23 cellular contexts compared by ENCODE assay signal in genomic region chr17:55830699-55831098, GRCh38.
DNase-seq lines count a peak whose midpoint lies in the region; ATAC-seq and TF ChIP-seq lines count a peak whose summit lies in the region.
"Had no signal": no experiment of that assay in that cellular context is flagged by ENCODE, and none has a peak within 500 bp of the region (broad histone marks: within the 10 kb centered on the region; RNA-seq: fewer than 3 reads in every experiment).

No MANE protein-coding gene starts in this region.

- 82 to 87% methylated on average over 5 of the region's 5 CpGs for WGBS in heart right ventricle, 2 donors

- ATAC-seq in heart right ventricle = no peak
- ATAC-seq in GM21717 (IDR thresholded peaks at IDR 0.05; ENCODE audit: unreplicated experiment) = no peak
- ATAC-seq: Panc1 had no signal

- H3K27ac Mint-ChIP-seq in brain (peak overlapping the region in 4 of 5 experiments; percentile 9 to 68 (median 48)), HFFc6 (no peak overlapping the region)
- H3K27ac Mint-ChIP-seq: CD4-positive, alpha-beta memory T cell; IgD-negative memory B cell had no signal

- no peaks in the 10 kb centered on the region for H3K36me3 Mint-ChIP-seq in brain
- H3K36me3 Mint-ChIP-seq in HFFc6 (ENCODE audit: low read depth) = no peaks in the 10 kb centered on the region
- H3K36me3 Mint-ChIP-seq: CD4-positive, alpha-beta memory T cell; IgD-negative memory B cell had no signal

- no peaks in the 10 kb centered on the region for H3K9me3 ChIP-seq in BE2C
- no peaks in the 10 kb centered on the region for H3K9me3 ChIP-seq in heart right ventricle
- H3K9me3 ChIP-seq: BLaER1 treated with 17β-estradiol and CSF1 and Interleukin-3, amounts not matched to agents 10 nM and 100 nM; Caco-2; SJSA1 had no signal

- intact Hi-C loops in heart right ventricle (cut with DNase I) = no loop called here

- H3K4me3 ChIP-seq in BE2C (ENCODE audit: low read depth, low read length) = peak overlapping the region; percentile 15; the same call in 1 of the 2 replicates
- H3K4me3 ChIP-seq in heart right ventricle = no peak overlapping the region
- H3K4me3 ChIP-seq: BLaER1 treated with 17β-estradiol and CSF1 and Interleukin-3, amounts not matched to agents 10 nM and 100 nM; SJSA1 had no signal

- no peaks in the 10 kb centered on the region for H3K9me3 Mint-ChIP-seq in brain
- H3K9me3 Mint-ChIP-seq in HFFc6 = no peaks in the 10 kb centered on the region
- H3K9me3 Mint-ChIP-seq: IgD-negative memory B cell had no signal

- no peak overlapping the region for H3K27ac ChIP-seq in heart right ventricle
- H3K27ac ChIP-seq: 22Rv1; BLaER1 treated with 17β-estradiol and CSF1 and Interleukin-3, amounts not matched to agents 10 nM and 100 nM; SJSA1 had no signal

- peak; percentile 44 for DNase-seq in DMS 273 (lab: John Stamatoyannopoulos, UW; ENCODE audit: unreplicated experiment)
- no peak for DNase-seq in DMS 273 treated with DMSO at 0.1 percent for 48 hours (lab: John Stamatoyannopoulos, UW)
- peak; percentile 27 for DNase-seq in BE2C
- DNase-seq in NCI-H524 treated with DMSO at 0.1 percent for 48 hours (lab: John Stamatoyannopoulos, UW) = peak; percentile 62
- DNase-seq in HFFc6 = no peak
- no peak for DNase-seq in heart right ventricle
- DNase-seq: ACHN; Caco-2; CD4-positive, alpha-beta memory T cell; DMS153; GDM1; H7; NCI-H1694; NCI-H2081 treated with DMSO at 0.1 percent for 48 hours; NCI-H345; NCI-H526 had no signal

- peaks cover 3% of the 10 kb centered on the region for H3K27me3 Mint-ChIP-seq in brain
- peaks cover 13% of the 10 kb centered on the region for H3K27me3 Mint-ChIP-seq in HFFc6 (ENCODE audit: insufficient read depth)

- no peak for TF ChIP-seq CTCF in BE2C (IDR thresholded peaks at IDR 0.05; ENCODE audit: low read depth, low read length)
- no peak for TF ChIP-seq CTCF in brain (conservative IDR thresholded peaks at IDR 0.05)
- TF ChIP-seq CTCF in HFFc6 (IDR thresholded peaks at IDR 0.05) = no peak
- no peak for TF ChIP-seq CTCF in heart right ventricle (IDR thresholded peaks at IDR 0.05)

- H3K4me1 Mint-ChIP-seq in brain = peaks cover 26% of the 10 kb centered on the region
- no peaks in the 10 kb centered on the region for H3K4me1 Mint-ChIP-seq in HFFc6 (ENCODE audit: low read depth)
- H3K4me1 Mint-ChIP-seq: CD4-positive, alpha-beta memory T cell; IgD-negative memory B cell had no signal

- no peaks in the 10 kb centered on the region for H3K36me3 ChIP-seq in BE2C
- H3K36me3 ChIP-seq in heart right ventricle = no peaks in the 10 kb centered on the region
- H3K36me3 ChIP-seq: BLaER1 treated with 17β-estradiol and CSF1 and Interleukin-3, amounts not matched to agents 10 nM and 100 nM; SJSA1 had no signal

- H3K4me3 Mint-ChIP-seq in brain (peak overlapping the region in 3 of 5 experiments; percentile 12 to 28 (median 21)), HFFc6 (no peak overlapping the region)
- H3K4me3 Mint-ChIP-seq: CD4-positive, alpha-beta memory T cell; IgD-negative memory B cell had no signal

- peaks cover 6% of the 10 kb centered on the region; the same call in 1 of the 2 replicates for H3K4me1 ChIP-seq in BE2C
- no peaks in the 10 kb centered on the region for H3K4me1 ChIP-seq in heart right ventricle
- H3K4me1 ChIP-seq: Caco-2, SJSA1 had no signal

- H3K27me3 ChIP-seq in BE2C (no peaks in the 10 kb centered on the region), heart right ventricle (no peaks in the 10 kb centered on the region)
- H3K27me3 ChIP-seq: BLaER1 treated with 17β-estradiol and CSF1 and Interleukin-3, amounts not matched to agents 10 nM and 100 nM had no signal

Comparison
In these comparisons a context has a peak if more than half of its experiments do, and no peak if none do; other contexts are left out.
1. DNase-seq: peak in DMS 273 (single experiment), BE2C (single experiment) and NCI-H524 treated with DMSO at 0.1 percent for 48 hours (single experiment); none in DMS 273 treated with DMSO at 0.1 percent for 48 hours (single experiment), HFFc6 (single experiment) and heart right ventricle (0 of 2).